In genomic region chr14:54338696-54339317, GRCh38 we compare ENCODE assay signal across 9 cellular contexts. TPM values are rescaled to one million over a fixed set of nuclear protein-coding genes. Genes with fewer than 3 reads are reported as not detected.
DNase-seq lines count a peak whose midpoint lies in the region; ATAC-seq, FAIRE-seq and TF ChIP-seq lines count a peak whose summit lies in the region.
"Had no signal": no experiment of that assay in that cellular context is flagged by ENCODE, and none has a peak within 500 bp of the region (broad histone marks: within the 10 kb centered on the region; RNA-seq: fewer than 3 reads in every experiment).

No MANE protein-coding gene starts in this region.

- DNase-seq in cardiac muscle cell (ENCODE audit: low read depth in 1 of 2, low spot score in 1 of 2): peak; percentile 29 to 80
- DNase-seq in right atrium auricular region (ENCODE audit: low spot score): no peak
- DNase-seq in RWPE2 (ENCODE audit: low spot score): no peak
- no peak for DNase-seq in glutamatergic neuron
- DNase-seq in urothelium cell line (ENCODE audit: low spot score): peak; percentile 73
- DNase-seq in midbrain (lab: John Stamatoyannopoulos, UW): no peak
- DNase-seq in central memory CD4-positive, alpha-beta T cell: no peak
- DNase-seq in NCI-H1436 treated with DMSO at 0.1 percent for 48 hours (lab: John Stamatoyannopoulos, UW): no peak
- DNase-seq: CD8-positive, alpha-beta memory T cell had no signal

- H3K4me3 ChIP-seq in cardiac muscle cell (no peak overlapping the region), right atrium auricular region (no peak overlapping the region), RWPE2 (ENCODE audit: severe bottlenecking) (no peak overlapping the region)

- no peaks in the 10 kb centered on the region for H3K9me3 Mint-ChIP-seq in glutamatergic neuron (ENCODE audit: unreplicated experiment)

- peak; percentile 76 for ATAC-seq in RWPE2 (ENCODE audit: low read depth)

- peaks cover 4% of the 10 kb centered on the region for H3K4me1 ChIP-seq in cardiac muscle cell (ENCODE audit: low read depth)
- H3K4me1 ChIP-seq in right atrium auricular region: no peaks in the 10 kb centered on the region
- H3K4me1 ChIP-seq in RWPE2 (ENCODE audit: insufficient read depth, poor library complexity, severe bottlenecking): peaks cover 1% of the 10 kb centered on the region

- no peaks in the 10 kb centered on the region for H3K36me3 Mint-ChIP-seq in glutamatergic neuron (ENCODE audit: unreplicated experiment)
- H3K36me3 Mint-ChIP-seq: CD8-positive, alpha-beta memory T cell had no signal

- TF ChIP-seq CTCF in cardiac muscle cell (IDR thresholded peaks at IDR 0.05; ENCODE audit: low read depth, low read length) (peak; percentile 66), right atrium auricular region (IDR thresholded peaks at IDR 0.05) (peak in 1 of 2 donors; percentile 46), RWPE2 (IDR thresholded peaks at IDR 0.05; ENCODE audit: poor library complexity, severe bottlenecking) (peak; percentile 94), glutamatergic neuron (IDR thresholded peaks at IDR 0.05; ENCODE audit: partially characterized antibody, unreplicated experiment) (peak; percentile 16)

- H3K36me3 ChIP-seq in cardiac muscle cell (no peaks in the 10 kb centered on the region), right atrium auricular region (no peaks in the 10 kb centered on the region), RWPE2 (ENCODE audit: low read depth) (no peaks in the 10 kb centered on the region)

- H3K27me3 ChIP-seq in cardiac muscle cell: no peaks in the 10 kb centered on the region
- no peaks in the 10 kb centered on the region for H3K27me3 ChIP-seq in right atrium auricular region
- no peaks in the 10 kb centered on the region for H3K27me3 ChIP-seq in RWPE2 (ENCODE audit: insufficient read depth, poor library complexity, severe bottlenecking)

- H3K27me3 Mint-ChIP-seq in glutamatergic neuron (ENCODE audit: unreplicated experiment): peaks cover 1% of the 10 kb centered on the region

- H3K4me1 Mint-ChIP-seq in glutamatergic neuron (ENCODE audit: low read depth, unreplicated experiment): peaks cover 3% of the 10 kb centered on the region
- H3K4me1 Mint-ChIP-seq: CD8-positive, alpha-beta memory T cell had no signal

- no peak overlapping the region for H3K4me3 Mint-ChIP-seq in glutamatergic neuron (ENCODE audit: unreplicated experiment)
- H3K4me3 Mint-ChIP-seq: CD8-positive, alpha-beta memory T cell had no signal

- FAIRE-seq in urothelium cell line (lab: Jason Lieb, UNC): peak; percentile 44

- no peaks in the 10 kb centered on the region for H3K9me3 ChIP-seq in cardiac muscle cell (ENCODE audit: low read depth)
- H3K9me3 ChIP-seq in right atrium auricular region: no peaks in the 10 kb centered on the region
- no peaks in the 10 kb centered on the region for H3K9me3 ChIP-seq in RWPE2 (ENCODE audit: severe bottlenecking)

- H3K27ac ChIP-seq in cardiac muscle cell: no peak overlapping the region
- H3K27ac ChIP-seq in right atrium auricular region: no peak overlapping the region
- no peak overlapping the region for H3K27ac ChIP-seq in RWPE2 (ENCODE audit: poor library complexity, severe bottlenecking)

- no peak overlapping the region for H3K27ac Mint-ChIP-seq in glutamatergic neuron (ENCODE audit: unreplicated experiment)
- H3K27ac Mint-ChIP-seq: CD8-positive, alpha-beta memory T cell had no signal

RNA-seq across cellular contexts. Expression of gene CDKN3, which starts 58.0 kb away (rescaled TPM):
- total RNA-seq in cardiac muscle cell (13.9 and 43.9 TPM in 2 replicates), right atrium auricular region (10 to 100 TPM in 1 of 2 donors, 1 to 10 TPM in 1; 3.6 to 11.1 TPM), glutamatergic neuron (ENCODE audit: unreplicated experiment) (4.4 TPM)
- polyA plus RNA-seq in cardiac muscle cell: 19.6 and 128 TPM in 2 replicates

Comparison
In these comparisons a context has a peak if more than half of its experiments do, and no peak if none do; other contexts are left out.
1. DNase-seq: peak in cardiac muscle cell (2 of 2) and urothelium cell line (single experiment); none in right atrium auricular region (single experiment), RWPE2 (single experiment), glutamatergic neuron (single experiment), midbrain (single experiment), central memory CD4-positive, alpha-beta T cell (single experiment) and NCI-H1436 treated with DMSO at 0.1 percent for 48 hours (single experiment).